12 cellular contexts compared by ENCODE assay signal in genomic region chr10:84205853-84206513, GRCh38. TPM values are rescaled to one million over a fixed set of nuclear protein-coding genes. Genes with fewer than 3 reads are reported as not detected.
A peak's percentile ranks its signal among the peaks of the same experiment; 100 is the strongest.
DNase-seq lines count a peak whose midpoint lies in the region; TF ChIP-seq lines count a peak whose summit lies in the region.
"Had no signal": no experiment of that assay in that cellular context is flagged by ENCODE, and none has a peak within 500 bp of the region (broad histone marks: within the 10 kb centered on the region; RNA-seq: fewer than 3 reads in every experiment).

No MANE protein-coding gene starts in this region.

- no peaks in the 10 kb centered on the region for H3K36me3 ChIP-seq in PC-9 (ENCODE audit: low read depth)
- H3K36me3 ChIP-seq in Karpas-422 (ENCODE audit: insufficient read depth, low read length), result no peaks in the 10 kb centered on the region
- H3K36me3 ChIP-seq in stomach, result no peaks in the 10 kb centered on the region

- intact Hi-C loops in PC-9 (cut with micrococcal nuclease; ENCODE audit: unreplicated experiment), result no loop called here
- intact Hi-C loops in stomach (cut with DNase I; ENCODE audit: low total_unique reads), result no loop called here

- 0 out of 2 replicates have a peak, but pooled peaks cover 2% of the 10 kb centered on the region for H4K20me1 ChIP-seq in PC-9 (ENCODE audit: insufficient read depth)
- H4K20me1 ChIP-seq in Karpas-422 (ENCODE audit: insufficient read depth, low read depth, low read length), result no peaks in the 10 kb centered on the region

- WGBS in stomach, 5 donors, result 64 to 69% (median 68%) methylated on average over 6 of the region's 6 CpGs

- H3K36me3 Mint-ChIP-seq in endothelial cell (ENCODE audit: low read depth, unreplicated experiment) (no peaks in the 10 kb centered on the region), neural crest cell (ENCODE audit: low read depth) (no peaks in the 10 kb centered on the region)
- no peaks in the 10 kb centered on the region for H3K36me3 Mint-ChIP-seq in activated CD4-positive, alpha-beta T cell treated with anti-CD3 and anti-CD28 coated beads, Interleukin-2, amount 10 ng/mL, durations not matched to agents 7 days and 5 days (ENCODE audit: low read depth)

- H3K27ac ChIP-seq in C4-2B (no peak overlapping the region), PC-9 (no peak overlapping the region), Karpas-422 (ENCODE audit: low read length) (no peak overlapping the region), stomach (no peak overlapping the region)
- H3K27ac ChIP-seq: A549 had no signal

- H3K4me3 ChIP-seq in PC-9 (no peak overlapping the region), Karpas-422 (ENCODE audit: low read length) (no peak overlapping the region), stomach (no peak overlapping the region)
- H3K4me3 ChIP-seq: A549 had no signal

- DNase-seq in PC-9, result no peak
- DNase-seq in endothelial cell (ENCODE audit: low spot score), result no peak
- DNase-seq in neural crest cell (ENCODE audit: low read depth, low spot score), result no peak
- DNase-seq in MV-4-11 (lab: John Stamatoyannopoulos, UW), result no peak
- no peak for DNase-seq in activated CD4-positive, alpha-beta T cell treated with anti-CD3 and anti-CD28 coated beads, Interleukin-2, amount 10 ng/mL, durations not matched to agents 7 days and 5 days
- DNase-seq in Karpas-422, result no peak
- DNase-seq in stomach, result no peak
- DNase-seq: NCI-H187 treated with DMSO at 0.1 percent for 48 hours, SHP77 treated with DMSO at 0.1 percent for 48 hours had no signal

- H3K27ac Mint-ChIP-seq in endothelial cell (ENCODE audit: unreplicated experiment) (no peak overlapping the region), neural crest cell (ENCODE audit: unreplicated experiment) (no peak overlapping the region)
- no peak overlapping the region for H3K27ac Mint-ChIP-seq in activated CD4-positive, alpha-beta T cell treated with anti-CD3 and anti-CD28 coated beads, Interleukin-2, amount 10 ng/mL, durations not matched to agents 7 days and 5 days

- H3K4me1 ChIP-seq in PC-9 (replicated peaks; ENCODE audit: insufficient read depth) (no peaks in the 10 kb centered on the region), Karpas-422 (ENCODE audit: low read length) (no peaks in the 10 kb centered on the region), stomach (no peaks in the 10 kb centered on the region)
- H3K4me1 ChIP-seq: A549 had no signal

- no peak overlapping the region for H2AFZ ChIP-seq in PC-9
- H2AFZ ChIP-seq in Karpas-422 (ENCODE audit: low read length), result no peak overlapping the region

- H3F3A ChIP-seq in PC-9 (ENCODE audit: insufficient read depth, low read depth), result no peaks in the 10 kb centered on the region

- no peaks in the 10 kb centered on the region for H3K79me2 ChIP-seq in PC-9 (ENCODE audit: low read depth)
- no peaks in the 10 kb centered on the region for H3K79me2 ChIP-seq in Karpas-422 (ENCODE audit: low read length)

- POLR2A ChIA-PET in PC-9 (lab: Charles Lee; ENCODE audit: unreplicated experiment), result no interaction called here
- POLR2A ChIA-PET in activated CD4-positive, alpha-beta T cell treated with anti-CD3 and anti-CD28 coated beads, Interleukin-2, amount 10 ng/mL, durations not matched to agents 7 days and 5 days (lab: Charles Lee), result no interaction called here

- H3K27me3 Mint-ChIP-seq in endothelial cell (ENCODE audit: unreplicated experiment), result peaks cover 3% of the 10 kb centered on the region
- H3K27me3 Mint-ChIP-seq in neural crest cell (ENCODE audit: low read depth), result no peaks in the 10 kb centered on the region
- H3K27me3 Mint-ChIP-seq in activated CD4-positive, alpha-beta T cell treated with anti-CD3 and anti-CD28 coated beads, Interleukin-2, amount 10 ng/mL, durations not matched to agents 7 days and 5 days, result peaks cover 7% of the 10 kb centered on the region

- BruUV-seq in PC-9 (replicated peaks; lab: Mats Ljungman, UMichigan), result no TSS peak

- no peaks in the 10 kb centered on the region for H3K9me3 ChIP-seq in PC-9 (ENCODE audit: insufficient read depth, low read depth)
- no peaks in the 10 kb centered on the region for H3K9me3 ChIP-seq in Karpas-422 (ENCODE audit: low read length)
- no peaks in the 10 kb centered on the region for H3K9me3 ChIP-seq in stomach
- H3K9me3 ChIP-seq: A549 had no signal

- H3K9me3 Mint-ChIP-seq in endothelial cell (ENCODE audit: unreplicated experiment) (no peaks in the 10 kb centered on the region), neural crest cell (no peaks in the 10 kb centered on the region)
- H3K9me3 Mint-ChIP-seq in activated CD4-positive, alpha-beta T cell treated with anti-CD3 and anti-CD28 coated beads, Interleukin-2, amount 10 ng/mL, durations not matched to agents 7 days and 5 days, result no peaks in the 10 kb centered on the region

- CTCF ChIA-PET in PC-9 (lab: Charles Lee), result no interaction called here
- CTCF ChIA-PET in activated CD4-positive, alpha-beta T cell treated with anti-CD3 and anti-CD28 coated beads, Interleukin-2, amount 10 ng/mL, durations not matched to agents 7 days and 5 days (lab: Charles Lee), result interaction anchor here (1.6 kb wide), 1 partner anchor 9 kb away, joined by 8 read pairs; no protein-coding TSS in a partner anchor

- H3K4me1 Mint-ChIP-seq in endothelial cell (ENCODE audit: unreplicated experiment), result no peaks in the 10 kb centered on the region
- H3K4me1 Mint-ChIP-seq in neural crest cell, result no peaks in the 10 kb centered on the region
- peaks cover 2% of the 10 kb centered on the region for H3K4me1 Mint-ChIP-seq in activated CD4-positive, alpha-beta T cell treated with anti-CD3 and anti-CD28 coated beads, Interleukin-2, amount 10 ng/mL, durations not matched to agents 7 days and 5 days

- no peaks in the 10 kb centered on the region for H3K9me2 ChIP-seq in PC-9 (ENCODE audit: insufficient read depth)
- no peaks in the 10 kb centered on the region for H3K9me2 ChIP-seq in Karpas-422 (replicated peaks; ENCODE audit: insufficient read depth, low read length)

- no peak overlapping the region for H3K4me3 Mint-ChIP-seq in endothelial cell (ENCODE audit: unreplicated experiment)
- no peak overlapping the region for H3K4me3 Mint-ChIP-seq in neural crest cell
- no peak overlapping the region for H3K4me3 Mint-ChIP-seq in activated CD4-positive, alpha-beta T cell treated with anti-CD3 and anti-CD28 coated beads, Interleukin-2, amount 10 ng/mL, durations not matched to agents 7 days and 5 days

- peak; percentile 65 for TF ChIP-seq CTCF in C4-2B (conservative IDR thresholded peaks at IDR 0.05)
- TF ChIP-seq CTCF in PC-9 (conservative IDR thresholded peaks at IDR 0.05), result peak; percentile 14; the same call in 1 of the 2 replicates
- TF ChIP-seq CTCF in endothelial cell (IDR thresholded peaks at IDR 0.05; ENCODE audit: unreplicated experiment), result peak; percentile 13
- peak; percentile 7 for TF ChIP-seq CTCF in neural crest cell (conservative IDR thresholded peaks at IDR 0.05)
- no peak for TF ChIP-seq CTCF in stomach (IDR thresholded peaks at IDR 0.05)

- no peak overlapping the region for H3K9ac ChIP-seq in Karpas-422 (ENCODE audit: low read length)

- no peak for TF ChIP-seq EP300 in stomach (IDR thresholded peaks at IDR 0.05)

- TF ChIP-seq POLR2A in stomach (IDR thresholded peaks at IDR 0.05), result no peak

- H3K27me3 ChIP-seq in PC-9 (ENCODE audit: insufficient read depth, low read depth) (peaks cover 97% of the 10 kb centered on the region), Karpas-422 (ENCODE audit: low read length) (no peaks in the 10 kb centered on the region), stomach (peaks cover 0 to 50% (median 0%) of the 10 kb centered on the region in 3 donors)

- H3K4me2 ChIP-seq in PC-9 (no peak overlapping the region), Karpas-422 (ENCODE audit: low read depth, low read length, poor library complexity, severe bottlenecking) (no peak overlapping the region)
- H3K4me2 ChIP-seq: A549 had no signal

RNA-seq across cellular contexts. Expression of gene CDHR1, which starts 11.6 kb away (rescaled TPM):
- total RNA-seq in PC-9 (2021) (not detected in 2 replicates), endothelial cell (ENCODE audit: unreplicated experiment) (1.3 TPM), neural crest cell (19.8 and 23.0 TPM in 2 replicates), stomach (10 to 100 TPM in 1 of 5 donors, under 1 TPM in 1, not detected in 3; 0.18 to 77.6 TPM)
- total RNA-seq in activated CD4-positive, alpha-beta T cell treated with anti-CD3 and anti-CD28 coated beads, Interleukin-2, amount 10 ng/mL, durations not matched to agents 7 days and 5 days, result under 1 TPM in 1 of 2 experiments, not detected in 1; 0.07 TPM
- total RNA-seq in Karpas-422 (2014; rRNA removed; shearing (Covaris generic); ENCODE audit: low replicate concordance), result not detected in 2 replicates
- polyA plus RNA-seq in stomach, result 1 to 10 TPM in 1 of 3 donors, under 1 TPM in 1, not detected in 1; 0.06 to 6.8 TPM
- total RNA-seq: HT-29 had no signal

RNA-seq across cellular contexts. Expression of gene LRIT2, which starts 19.4 kb away (rescaled TPM):
- total RNA-seq in PC-9 (2021) (not detected in 2 replicates), endothelial cell (ENCODE audit: unreplicated experiment) (not detected), neural crest cell (not detected in 2 replicates), stomach (not detected)
- not detected for total RNA-seq in activated CD4-positive, alpha-beta T cell treated with anti-CD3 and anti-CD28 coated beads, Interleukin-2, amount 10 ng/mL, durations not matched to agents 7 days and 5 days
- total RNA-seq in Karpas-422 (2014; rRNA removed; shearing (Covaris generic); ENCODE audit: low replicate concordance), result not detected in 2 replicates
- not detected for polyA plus RNA-seq in stomach
- total RNA-seq: HT-29 had no signal
- polyA plus RNA-seq: A549 had no signal

RNA-seq across cellular contexts. Expression of gene GPR15LG, which starts 32.4 kb away (rescaled TPM):
- total RNA-seq in PC-9 (2021), result not detected in 2 replicates
- total RNA-seq in endothelial cell (ENCODE audit: unreplicated experiment), result not detected
- not detected in 2 replicates for total RNA-seq in neural crest cell
- total RNA-seq in activated CD4-positive, alpha-beta T cell treated with anti-CD3 and anti-CD28 coated beads, Interleukin-2, amount 10 ng/mL, durations not matched to agents 7 days and 5 days, result not detected
- total RNA-seq in Karpas-422 (2014; rRNA removed; shearing (Covaris generic); ENCODE audit: low replicate concordance), result not detected in 2 replicates
- total RNA-seq in stomach, result 1 to 10 TPM in 1 of 5 donors, not detected in 4; 7.5 TPM
- 10 to 100 TPM in 1 of 3 donors, under 1 TPM in 1, not detected in 1; 0.92 to 82.4 TPM for polyA plus RNA-seq in stomach
- total RNA-seq: HT-29 had no signal
- polyA plus RNA-seq: A549 had no signal

RNA-seq across cellular contexts. Expression of gene LRIT1, which starts 35.4 kb away (rescaled TPM):
- total RNA-seq in PC-9 (2021), result not detected in 2 replicates
- not detected for total RNA-seq in endothelial cell (ENCODE audit: unreplicated experiment)
- total RNA-seq in neural crest cell, result not detected in 2 replicates
- not detected for total RNA-seq in activated CD4-positive, alpha-beta T cell treated with anti-CD3 and anti-CD28 coated beads, Interleukin-2, amount 10 ng/mL, durations not matched to agents 7 days and 5 days
- not detected in 2 replicates for total RNA-seq in Karpas-422 (2014; rRNA removed; shearing (Covaris generic); ENCODE audit: low replicate concordance)
- not detected for total RNA-seq in stomach
- polyA plus RNA-seq in stomach, result not detected
- total RNA-seq: HT-29 had no signal
- polyA plus RNA-seq: A549 had no signal

RNA-seq across cellular contexts. Expression of gene RGR, which starts 38.9 kb away (rescaled TPM):
- total RNA-seq in PC-9 (2021) (not detected in 2 replicates), endothelial cell (ENCODE audit: unreplicated experiment) (not detected), neural crest cell (0.23 TPM in 1 of 2 replicates, not detected in the other), stomach (not detected)
- total RNA-seq in activated CD4-positive, alpha-beta T cell treated with anti-CD3 and anti-CD28 coated beads, Interleukin-2, amount 10 ng/mL, durations not matched to agents 7 days and 5 days, result not detected
- not detected in 2 replicates for total RNA-seq in Karpas-422 (2014; rRNA removed; shearing (Covaris generic); ENCODE audit: low replicate concordance)
- 1 to 10 TPM in 1 of 3 donors, under 1 TPM in 1, not detected in 1; 0.18 to 2.7 TPM for polyA plus RNA-seq in stomach
- total RNA-seq: HT-29 had no signal
- polyA plus RNA-seq: A549 had no signal

Comparison
In these comparisons a context has a peak if more than half of its experiments do, and no peak if none do; other contexts are left out.
1. CTCF ChIP-seq: peak in C4-2B (single experiment), PC-9 (single experiment), endothelial cell (single experiment) and neural crest cell (single experiment); none in stomach (0 of 7).